Comparison of ENCODE assay signal across 18 cellular contexts in the genomic region with DNA sequence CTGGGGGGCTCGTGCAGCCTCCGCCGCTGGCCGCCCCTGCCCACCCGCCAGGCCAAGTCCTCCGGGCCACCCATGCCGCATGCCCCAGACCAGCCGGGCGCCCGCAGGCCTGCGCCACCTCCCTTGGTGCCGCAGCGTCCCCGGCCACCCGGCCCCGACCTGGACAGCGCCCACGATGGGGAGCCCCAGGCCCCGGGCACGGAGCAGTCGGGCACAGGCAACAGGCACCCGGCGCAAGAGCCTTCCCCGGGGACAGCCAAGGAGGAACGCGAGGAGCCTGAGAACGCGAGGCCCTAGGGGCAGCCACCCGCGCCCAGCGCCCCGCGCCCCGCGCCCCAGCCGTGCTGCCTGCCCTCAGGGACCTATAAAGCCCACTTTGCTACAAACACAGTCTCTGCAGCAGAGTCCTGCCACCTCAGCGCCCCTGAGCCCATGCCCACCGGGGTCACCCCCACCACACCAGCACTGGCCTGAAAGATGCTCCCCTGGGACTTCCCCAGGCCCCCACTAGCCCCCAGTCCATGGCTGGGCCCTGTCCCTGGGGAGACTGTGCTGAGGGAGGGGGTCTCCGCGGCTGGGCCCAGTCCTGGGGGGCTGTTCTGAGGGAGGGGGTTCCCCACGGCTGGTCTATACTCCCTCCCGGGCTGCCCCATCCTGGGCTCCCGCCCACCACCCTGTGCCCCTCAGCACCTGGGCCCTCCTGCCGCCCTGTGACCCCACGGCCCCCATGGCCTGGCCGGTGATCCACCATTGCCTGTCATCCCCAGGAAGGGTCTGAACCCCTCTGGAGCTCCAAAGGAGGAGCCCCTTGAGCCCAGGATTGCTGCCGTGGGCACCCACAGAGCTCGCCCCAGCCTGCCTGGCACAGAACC. TPM values are rescaled to one million over a fixed set of nuclear protein-coding genes. Genes with fewer than 3 reads are reported as not detected.
DNase-seq lines count a peak whose midpoint lies in the region; ATAC-seq and TF ChIP-seq lines count a peak whose summit lies in the region.
"Had no signal": no experiment of that assay in that cellular context is flagged by ENCODE, and none has a peak within 500 bp of the region (broad histone marks: within the 10 kb centered on the region; RNA-seq: fewer than 3 reads in every experiment).

No MANE protein-coding gene starts in this region.

- H3K27me3 ChIP-seq in RWPE2 (ENCODE audit: insufficient read depth, poor library complexity, severe bottlenecking), result no peaks in the 10 kb centered on the region

- no peaks in the 10 kb centered on the region for H3K27me3 Mint-ChIP-seq in activated CD4-positive, alpha-beta memory T cell treated with anti-CD3 and anti-CD28 coated beads for 36 hours
- peaks cover 8% of the 10 kb centered on the region for H3K27me3 Mint-ChIP-seq in activated CD4-positive, alpha-beta memory T cell treated with anti-CD3 and anti-CD28 coated beads, Interleukin-2, amount 10 ng/mL, durations not matched to agents 7 days and 5 days
- H3K27me3 Mint-ChIP-seq: naive thymus-derived CD4-positive, alpha-beta T cell had no signal

- intact Hi-C loops in activated CD4-positive, alpha-beta memory T cell treated with anti-CD3 and anti-CD28 coated beads for 36 hours (cut with micrococcal nuclease), result no loop called here
- intact Hi-C loops in mucosa of descending colon (cut with DNase I, micrococcal nuclease), result no loop called here

- no peak overlapping the region for H3K27ac ChIP-seq in RWPE2 (ENCODE audit: poor library complexity, severe bottlenecking)
- H3K27ac ChIP-seq: thoracic aorta had no signal

- peaks cover 12% of the 10 kb centered on the region for H3K9me3 Mint-ChIP-seq in activated CD4-positive, alpha-beta memory T cell treated with anti-CD3 and anti-CD28 coated beads for 36 hours
- peaks cover 6% of the 10 kb centered on the region for H3K9me3 Mint-ChIP-seq in activated CD4-positive, alpha-beta memory T cell treated with anti-CD3 and anti-CD28 coated beads, Interleukin-2, amount 10 ng/mL, durations not matched to agents 7 days and 5 days

- CTCF ChIA-PET in activated CD4-positive, alpha-beta memory T cell treated with anti-CD3 and anti-CD28 coated beads for 36 hours (lab: Charles Lee), result interaction anchor here (1.3 kb wide), 1 partner anchor 75 kb away, joined by 3 read pairs; no protein-coding TSS in a partner anchor
- CTCF ChIA-PET in activated CD4-positive, alpha-beta memory T cell treated with anti-CD3 and anti-CD28 coated beads, Interleukin-2, amount 10 ng/mL, durations not matched to agents 7 days and 5 days (lab: Charles Lee), result no interaction called here

- H3K4me3 Mint-ChIP-seq in activated CD4-positive, alpha-beta memory T cell treated with anti-CD3 and anti-CD28 coated beads for 36 hours, result no peak overlapping the region
- H3K4me3 Mint-ChIP-seq in activated CD4-positive, alpha-beta memory T cell treated with anti-CD3 and anti-CD28 coated beads, Interleukin-2, amount 10 ng/mL, durations not matched to agents 7 days and 5 days, result no peak overlapping the region
- H3K4me3 Mint-ChIP-seq: CD8-positive, alpha-beta T cell; naive thymus-derived CD4-positive, alpha-beta T cell had no signal

- H3K4me1 ChIP-seq in RWPE2 (ENCODE audit: insufficient read depth, poor library complexity, severe bottlenecking) (no peaks in the 10 kb centered on the region), mucosa of descending colon (ENCODE audit: low read depth) (peaks cover 3% of the 10 kb centered on the region)

- H3K27ac Mint-ChIP-seq in activated CD4-positive, alpha-beta memory T cell treated with anti-CD3 and anti-CD28 coated beads for 36 hours, result no peak overlapping the region
- no peak overlapping the region for H3K27ac Mint-ChIP-seq in activated CD4-positive, alpha-beta memory T cell treated with anti-CD3 and anti-CD28 coated beads, Interleukin-2, amount 10 ng/mL, durations not matched to agents 7 days and 5 days
- H3K27ac Mint-ChIP-seq: CD8-positive, alpha-beta T cell; naive thymus-derived CD4-positive, alpha-beta T cell had no signal

- H3K4me1 Mint-ChIP-seq in activated CD4-positive, alpha-beta memory T cell treated with anti-CD3 and anti-CD28 coated beads for 36 hours (ENCODE audit: low read depth), result peaks cover 12% of the 10 kb centered on the region
- H3K4me1 Mint-ChIP-seq in activated CD4-positive, alpha-beta memory T cell treated with anti-CD3 and anti-CD28 coated beads, Interleukin-2, amount 10 ng/mL, durations not matched to agents 7 days and 5 days, result peaks cover 12% of the 10 kb centered on the region

- no peaks in the 10 kb centered on the region for H3K9me3 ChIP-seq in RWPE2 (ENCODE audit: severe bottlenecking)
- peaks cover 9% of the 10 kb centered on the region for H3K9me3 ChIP-seq in mucosa of descending colon

- DNase-seq in activated CD4-positive, alpha-beta memory T cell treated with anti-CD3 and anti-CD28 coated beads for 36 hours, result peak; percentile 9
- DNase-seq in activated CD4-positive, alpha-beta memory T cell treated with anti-CD3 and anti-CD28 coated beads, Interleukin-2, amount 10 ng/mL, durations not matched to agents 7 days and 5 days, result no peak
- peak; percentile 59 for DNase-seq in RWPE2 (ENCODE audit: low spot score)
- peak in 2 of 3 donors; percentile 20 to 46 for DNase-seq in mucosa of descending colon
- DNase-seq in omental fat pad (ENCODE audit: low spot score), result no peak
- DNase-seq: effector CD8-positive, alpha-beta T cell; naive thymus-derived CD4-positive, alpha-beta T cell; NCI-H1694; NCI-H446 treated with DMSO at 0.1 percent for 48 hours had no signal

- TF ChIP-seq CTCF in RWPE2 (IDR thresholded peaks at IDR 0.05; ENCODE audit: poor library complexity, severe bottlenecking) (no peak), mucosa of descending colon (IDR thresholded peaks at IDR 0.05) (no peak), omental fat pad (IDR thresholded peaks at IDR 0.05) (no peak)

- H3K4me3 ChIP-seq in RWPE2 (ENCODE audit: severe bottlenecking) (no peak overlapping the region), mucosa of descending colon (no peak overlapping the region)
- H3K4me3 ChIP-seq: thoracic aorta had no signal

- ATAC-seq in RWPE2 (ENCODE audit: low read depth), result no peak
- no peak for ATAC-seq in mucosa of descending colon
- ATAC-seq in GM18907 (IDR thresholded peaks at IDR 0.05; ENCODE audit: unreplicated experiment), result no peak
- no peak for ATAC-seq in omental fat pad (ENCODE audit: low FRiP score)
- ATAC-seq: activated naive CD4-positive, alpha-beta T cell treated with anti-CD3 and anti-CD28 coated beads, Interleukin-2, amount 50 U/mL, for 72 hours; CD8-positive, alpha-beta T cell; left lobe of liver; naive thymus-derived CD4-positive, alpha-beta T cell had no signal

- H3K36me3 Mint-ChIP-seq in activated CD4-positive, alpha-beta memory T cell treated with anti-CD3 and anti-CD28 coated beads for 36 hours, result no peaks in the 10 kb centered on the region
- H3K36me3 Mint-ChIP-seq in activated CD4-positive, alpha-beta memory T cell treated with anti-CD3 and anti-CD28 coated beads, Interleukin-2, amount 10 ng/mL, durations not matched to agents 7 days and 5 days (ENCODE audit: low read depth), result peaks cover 7% of the 10 kb centered on the region
- H3K36me3 Mint-ChIP-seq: CD8-positive, alpha-beta T cell had no signal

- H3K36me3 ChIP-seq in RWPE2 (ENCODE audit: low read depth), result no peaks in the 10 kb centered on the region
- no peaks in the 10 kb centered on the region for H3K36me3 ChIP-seq in mucosa of descending colon (ENCODE audit: low read depth)
- H3K36me3 ChIP-seq: thoracic aorta had no signal

- POLR2A ChIA-PET in activated CD4-positive, alpha-beta memory T cell treated with anti-CD3 and anti-CD28 coated beads for 36 hours (lab: Charles Lee), result interaction anchor here (0.7 to 1.0 kb wide), 2 partner anchors 41 to 76 kb away, joined by 3 read pairs; no protein-coding TSS in a partner anchor
- POLR2A ChIA-PET in activated CD4-positive, alpha-beta memory T cell treated with anti-CD3 and anti-CD28 coated beads, Interleukin-2, amount 10 ng/mL, durations not matched to agents 7 days and 5 days (lab: Charles Lee), result no interaction called here

RNA-seq across cellular contexts. Expression of a gene that starts 8.6 kb away (rescaled TPM):
- 100 to 1,000 TPM; 375 to 387 TPM for total RNA-seq in activated CD4-positive, alpha-beta memory T cell treated with anti-CD3 and anti-CD28 coated beads for 36 hours
- 100 to 1,000 TPM; 115 to 116 TPM for total RNA-seq in activated CD4-positive, alpha-beta memory T cell treated with anti-CD3 and anti-CD28 coated beads, Interleukin-2, amount 10 ng/mL, durations not matched to agents 7 days and 5 days
- 1 to 10 TPM; 1.6 to 2.2 (median 2.2) TPM for total RNA-seq in mucosa of descending colon
- total RNA-seq in omental fat pad, result 1 to 10 TPM in 2 of 4 donors, under 1 TPM in 1, not detected in 1; 0.44 to 2.8 (median 1.7) TPM
- total RNA-seq: HT-29, left lobe of liver had no signal

RNA-seq across cellular contexts. Expression of a gene that starts 16.2 kb away (rescaled TPM):
- total RNA-seq in activated CD4-positive, alpha-beta memory T cell treated with anti-CD3 and anti-CD28 coated beads for 36 hours, result 1,000 to 10,000 TPM; 1,003 to 1,005 TPM
- 100 to 1,000 TPM; 237 to 243 TPM for total RNA-seq in activated CD4-positive, alpha-beta memory T cell treated with anti-CD3 and anti-CD28 coated beads, Interleukin-2, amount 10 ng/mL, durations not matched to agents 7 days and 5 days
- total RNA-seq in mucosa of descending colon (1 to 10 TPM in 1 of 3 donors, under 1 TPM in 2; 0.69 to 1.2 (median 0.80) TPM), omental fat pad (10 to 100 TPM in 1 of 4 donors, 1 to 10 TPM in 3; 2.4 to 10.7 (median 5.9) TPM)
- total RNA-seq: Daoy, HT-29, renal cortical epithelial cell had no signal

RNA-seq across cellular contexts. Expression of a gene that starts 24.1 kb away (rescaled TPM):
- total RNA-seq in activated CD4-positive, alpha-beta memory T cell treated with anti-CD3 and anti-CD28 coated beads for 36 hours, result not detected
- total RNA-seq in activated CD4-positive, alpha-beta memory T cell treated with anti-CD3 and anti-CD28 coated beads, Interleukin-2, amount 10 ng/mL, durations not matched to agents 7 days and 5 days, result not detected
- total RNA-seq in mucosa of descending colon (1 to 10 TPM in 2 of 3 donors, under 1 TPM in 1; 0.32 to 4.4 (median 1.8) TPM), omental fat pad (1 to 10 TPM in 1 of 4 donors, under 1 TPM in 2, not detected in 1; 0.48 to 1.0 (median 0.95) TPM)
- total RNA-seq: A673; activated naive CD4-positive, alpha-beta T cell treated with anti-CD3 and anti-CD28 coated beads, Interleukin-2, amount 50 U/mL, for 72 hours; CD8-positive, alpha-beta T cell; Daoy; left lobe of liver; thoracic aorta had no signal

RNA-seq across cellular contexts. Expression of a gene that starts 34.0 kb away (rescaled TPM):
- total RNA-seq in activated CD4-positive, alpha-beta memory T cell treated with anti-CD3 and anti-CD28 coated beads for 36 hours, result 100 to 1,000 TPM; 302 to 305 TPM
- total RNA-seq in activated CD4-positive, alpha-beta memory T cell treated with anti-CD3 and anti-CD28 coated beads, Interleukin-2, amount 10 ng/mL, durations not matched to agents 7 days and 5 days, result 100 to 1,000 TPM; 181 TPM
- 100 to 1,000 TPM; 169 to 257 (median 226) TPM for total RNA-seq in mucosa of descending colon
- total RNA-seq in omental fat pad, result 100 to 1,000 TPM in 2 of 4 donors, 10 to 100 TPM in 2; 78.3 to 122 (median 98.8) TPM

RNA-seq across cellular contexts. Expression of a gene that starts 34.2 kb away (rescaled TPM):
- 10 to 100 TPM; 14.6 to 15.5 TPM for total RNA-seq in activated CD4-positive, alpha-beta memory T cell treated with anti-CD3 and anti-CD28 coated beads for 36 hours
- 10 to 100 TPM; 13.3 to 14.4 TPM for total RNA-seq in activated CD4-positive, alpha-beta memory T cell treated with anti-CD3 and anti-CD28 coated beads, Interleukin-2, amount 10 ng/mL, durations not matched to agents 7 days and 5 days
- 10 to 100 TPM in 1 of 3 donors, 1 to 10 TPM in 2; 7.3 to 12.5 (median 9.0) TPM for total RNA-seq in mucosa of descending colon
- 10 to 100 TPM; 14.6 to 27.1 (median 22.1) TPM for total RNA-seq in omental fat pad

Comparison
In these comparisons a context has a peak if more than half of its experiments do, and no peak if none do; other contexts are left out.
1. DNase-seq: peak in activated CD4-positive, alpha-beta memory T cell treated with anti-CD3 and anti-CD28 coated beads for 36 hours (single experiment), RWPE2 (single experiment) and mucosa of descending colon (2 of 3); none in activated CD4-positive, alpha-beta memory T cell treated with anti-CD3 and anti-CD28 coated beads, Interleukin-2, amount 10 ng/mL, durations not matched to agents 7 days and 5 days (single experiment) and omental fat pad (single experiment).
2. RNA of a gene that starts 8.6 kb away (total RNA-seq): 375 to 387 TPM in activated CD4-positive, alpha-beta memory T cell treated with anti-CD3 and anti-CD28 coated beads for 36 hours and 115 to 116 TPM in activated CD4-positive, alpha-beta memory T cell treated with anti-CD3 and anti-CD28 coated beads, Interleukin-2, amount 10 ng/mL, durations not matched to agents 7 days and 5 days; 1.6 to 2.2 TPM in mucosa of descending colon and 0.44 to 2.8 TPM in omental fat pad; every median in the first group is over 10 times any median in the second.
3. RNA of a gene that starts 16.2 kb away (total RNA-seq): 1,003 to 1,005 TPM in activated CD4-positive, alpha-beta memory T cell treated with anti-CD3 and anti-CD28 coated beads for 36 hours and 237 to 243 TPM in activated CD4-positive, alpha-beta memory T cell treated with anti-CD3 and anti-CD28 coated beads, Interleukin-2, amount 10 ng/mL, durations not matched to agents 7 days and 5 days; 2.4 to 10.7 TPM in omental fat pad and 0.69 to 1.2 TPM in mucosa of descending colon; every median in the first group is over 10 times any median in the second.